10 cellular contexts compared by ENCODE assay signal in genomic region chr17:40548491-40548981, GRCh38. TPM values are rescaled to one million over a fixed set of nuclear protein-coding genes. Genes with fewer than 3 reads are reported as not detected.
DNase-seq lines count a peak whose midpoint lies in the region; ATAC-seq lines count a peak whose summit lies in the region.
"Had no signal": no experiment of that assay in that cellular context is flagged by ENCODE, and none has a peak within 500 bp of the region (broad histone marks: within the 10 kb centered on the region; RNA-seq: fewer than 3 reads in every experiment).

No MANE protein-coding gene starts in this region.

- H3K36me3 Mint-ChIP-seq in activated T-helper 1 cell treated with anti-CD3 and anti-CD28 coated beads, Interleukin-12 subunit alpha, Interleukin-12 subunit beta, Interleukin-2, Interleukin-4 antibody, amounts not matched to agents 30 ng/mL and 10 ng/mL and 1 ng/mL, durations not matched to agents 14 hours and 24 hours and 36 hours (ENCODE audit: low read depth): peaks cover 34% of the 10 kb centered on the region
- H3K36me3 Mint-ChIP-seq in stimulated activated effector memory CD8-positive, alpha-beta T cell treated with anti-CD3 and anti-CD28 coated beads, Interleukin-12 subunit alpha, Interleukin-12 subunit beta, amount 100 ng/mL, for 72 hours: peaks cover 70% of the 10 kb centered on the region

- peaks cover 10% of the 10 kb centered on the region for H3K27me3 Mint-ChIP-seq in activated T-helper 1 cell treated with anti-CD3 and anti-CD28 coated beads, Interleukin-12 subunit alpha, Interleukin-12 subunit beta, Interleukin-2, Interleukin-4 antibody, amounts not matched to agents 30 ng/mL and 10 ng/mL and 1 ng/mL, durations not matched to agents 14 hours and 24 hours and 36 hours (ENCODE audit: insufficient read depth)

- H3K27me3 ChIP-seq in layer of hippocampus (ENCODE audit: control insufficient read depth, insufficient read depth, low read length): no peaks in the 10 kb centered on the region

- no peak for ATAC-seq in stimulated activated effector memory CD8-positive, alpha-beta T cell treated with anti-CD3 and anti-CD28 coated beads, Interleukin-12 subunit alpha, Interleukin-12 subunit beta, amount 100 ng/mL, for 72 hours
- no peak for ATAC-seq in GM18858 (IDR thresholded peaks at IDR 0.05; ENCODE audit: unreplicated experiment)
- ATAC-seq in HG02973 (IDR thresholded peaks at IDR 0.05; ENCODE audit: unreplicated experiment): no peak

- peaks cover 68% of the 10 kb centered on the region for H3K4me1 Mint-ChIP-seq in activated T-helper 1 cell treated with anti-CD3 and anti-CD28 coated beads, Interleukin-12 subunit alpha, Interleukin-12 subunit beta, Interleukin-2, Interleukin-4 antibody, amounts not matched to agents 30 ng/mL and 10 ng/mL and 1 ng/mL, durations not matched to agents 14 hours and 24 hours and 36 hours (ENCODE audit: low read depth)
- H3K4me1 Mint-ChIP-seq in stimulated activated effector memory CD8-positive, alpha-beta T cell treated with anti-CD3 and anti-CD28 coated beads, Interleukin-12 subunit alpha, Interleukin-12 subunit beta, amount 100 ng/mL, for 72 hours: peaks cover 81% of the 10 kb centered on the region

- DNase-seq in DMS53 (lab: John Stamatoyannopoulos, UW): peak; percentile 36
- no peak for DNase-seq in DMS53 treated with DMSO at 0.1 percent for 48 hours (lab: John Stamatoyannopoulos, UW; ENCODE audit: unreplicated experiment)
- DNase-seq in activated T-helper 1 cell treated with anti-CD3 and anti-CD28 coated beads, Interleukin-12 subunit alpha, Interleukin-12 subunit beta, Interleukin-2, Interleukin-4 antibody, amounts not matched to agents 30 ng/mL and 10 ng/mL and 1 ng/mL, durations not matched to agents 14 hours and 24 hours and 36 hours (ENCODE audit: low spot score): no peak
- DNase-seq in stimulated activated effector memory CD8-positive, alpha-beta T cell treated with anti-CD3 and anti-CD28 coated beads, Interleukin-12 subunit alpha, Interleukin-12 subunit beta, amount 100 ng/mL, for 72 hours (ENCODE audit: low spot score in 2 of 2): peak in 1 of 2 donors; percentile 1
- no peak for DNase-seq in GF-D8 (lab: John Stamatoyannopoulos, UW)
- DNase-seq: 8988T had no signal

- H3K9me3 Mint-ChIP-seq in activated T-helper 1 cell treated with anti-CD3 and anti-CD28 coated beads, Interleukin-12 subunit alpha, Interleukin-12 subunit beta, Interleukin-2, Interleukin-4 antibody, amounts not matched to agents 30 ng/mL and 10 ng/mL and 1 ng/mL, durations not matched to agents 14 hours and 24 hours and 36 hours: no peaks in the 10 kb centered on the region
- no peaks in the 10 kb centered on the region for H3K9me3 Mint-ChIP-seq in stimulated activated effector memory CD8-positive, alpha-beta T cell treated with anti-CD3 and anti-CD28 coated beads, Interleukin-12 subunit alpha, Interleukin-12 subunit beta, amount 100 ng/mL, for 72 hours

- peak overlapping the region; percentile 6 for H3K27ac Mint-ChIP-seq in activated T-helper 1 cell treated with anti-CD3 and anti-CD28 coated beads, Interleukin-12 subunit alpha, Interleukin-12 subunit beta, Interleukin-2, Interleukin-4 antibody, amounts not matched to agents 30 ng/mL and 10 ng/mL and 1 ng/mL, durations not matched to agents 14 hours and 24 hours and 36 hours
- H3K27ac Mint-ChIP-seq in stimulated activated effector memory CD8-positive, alpha-beta T cell treated with anti-CD3 and anti-CD28 coated beads, Interleukin-12 subunit alpha, Interleukin-12 subunit beta, amount 100 ng/mL, for 72 hours: peak overlapping the region; percentile 77

- peak overlapping the region; percentile 39 for H3K27ac ChIP-seq in layer of hippocampus (ENCODE audit: low read depth, low read length)

- intact Hi-C loops in activated T-helper 1 cell treated with anti-CD3 and anti-CD28 coated beads, Interleukin-12 subunit alpha, Interleukin-12 subunit beta, Interleukin-2, Interleukin-4 antibody, amounts not matched to agents 30 ng/mL and 10 ng/mL and 1 ng/mL, durations not matched to agents 14 hours and 24 hours and 36 hours (cut with micrococcal nuclease): no loop called here

- H3K4me3 Mint-ChIP-seq in activated T-helper 1 cell treated with anti-CD3 and anti-CD28 coated beads, Interleukin-12 subunit alpha, Interleukin-12 subunit beta, Interleukin-2, Interleukin-4 antibody, amounts not matched to agents 30 ng/mL and 10 ng/mL and 1 ng/mL, durations not matched to agents 14 hours and 24 hours and 36 hours: no peak overlapping the region
- no peak overlapping the region for H3K4me3 Mint-ChIP-seq in stimulated activated effector memory CD8-positive, alpha-beta T cell treated with anti-CD3 and anti-CD28 coated beads, Interleukin-12 subunit alpha, Interleukin-12 subunit beta, amount 100 ng/mL, for 72 hours

RNA-seq across cellular contexts. Expression of gene CCR7, which starts 16.7 kb away (rescaled TPM):
- 165 and 166 TPM in 2 replicates for total RNA-seq in activated T-helper 1 cell treated with anti-CD3 and anti-CD28 coated beads, Interleukin-12 subunit alpha, Interleukin-12 subunit beta, Interleukin-2, Interleukin-4 antibody, amounts not matched to agents 30 ng/mL and 10 ng/mL and 1 ng/mL, durations not matched to agents 14 hours and 24 hours and 36 hours
- total RNA-seq: SK-MEL-5 had no signal

RNA-seq across cellular contexts. Expression of gene TNS4, which starts 47.1 kb away (rescaled TPM):
- total RNA-seq in activated T-helper 1 cell treated with anti-CD3 and anti-CD28 coated beads, Interleukin-12 subunit alpha, Interleukin-12 subunit beta, Interleukin-2, Interleukin-4 antibody, amounts not matched to agents 30 ng/mL and 10 ng/mL and 1 ng/mL, durations not matched to agents 14 hours and 24 hours and 36 hours: 14.5 and 15.5 TPM in 2 replicates
- total RNA-seq: SK-MEL-5 had no signal
